Comparison of ENCODE assay signal across 1 cellular context in genomic region chr9:129068110-129068509, GRCh38.
A peak's percentile ranks its signal among the peaks of the same experiment; 100 is the strongest.
TF ChIP-seq lines count a peak whose summit lies in the region.

No MANE protein-coding gene starts in this region.

TF ChIP-seq in K562, 482 proteins besides CTCF, POLR2A, EP300 and RAD21:
- TF ChIP-seq POLR2G (IDR thresholded peaks at IDR 0.05; ENCODE audit: low read depth, low read length) (peak; percentile 45; the same call in 1 of the 2 replicates), U2AF2 (optimal IDR thresholded peaks at IDR 0.05; ENCODE audit: low read depth, low read length) (no peak), WHSC1 (IDR thresholded peaks at IDR 0.05; ENCODE audit: low read length) (peak; percentile 71)
- TF ChIP-seq, protein P1, sequence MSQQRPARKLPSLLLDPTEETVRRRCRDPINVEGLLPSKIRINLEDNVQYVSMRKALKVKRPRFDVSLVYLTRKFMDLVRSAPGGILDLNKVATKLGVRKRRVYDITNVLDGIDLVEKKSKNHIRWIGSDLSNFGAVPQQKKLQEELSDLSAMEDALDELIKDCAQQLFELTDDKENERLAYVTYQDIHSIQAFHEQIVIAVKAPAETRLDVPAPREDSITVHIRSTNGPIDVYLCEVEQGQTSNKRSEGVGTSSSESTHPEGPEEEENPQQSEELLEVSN (IDR thresholded peaks at IDR 0.05; ENCODE audit: borderline replicate concordance in 1 of 2, extremely low read depth in 1 of 2, insufficient read depth in 1 of 2, insufficient read length in 1 of 2, low read depth in 1 of 2, low read length in 1 of 2, poor library complexity in 1 of 2, severe bottlenecking in 1 of 2): peak in 1 of 2 experiments; percentile 36
TF ChIP-seq in K562: peak in this region for 3.
